In the genomic region with DNA sequence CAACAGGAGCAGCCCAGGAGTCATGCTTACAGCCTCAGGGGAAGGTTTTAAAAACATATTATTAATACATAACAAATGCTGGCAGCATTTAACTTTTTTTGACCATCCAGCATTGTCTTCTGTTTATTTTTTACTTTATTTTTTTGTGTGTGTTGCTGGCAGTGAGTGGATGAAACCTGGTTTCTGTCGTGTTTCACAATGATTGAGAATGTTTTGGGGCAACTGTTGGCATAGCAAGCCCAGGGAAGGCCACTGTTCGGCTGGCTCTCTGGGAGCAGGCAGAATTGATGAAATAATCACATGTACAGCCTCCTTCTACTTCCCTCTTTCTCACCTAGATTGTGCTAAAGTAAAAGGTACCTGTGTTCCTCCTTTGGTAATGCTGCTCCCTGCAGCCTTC, we compare ENCODE assay signal across 28 cellular contexts.
DNase-seq lines count a peak whose midpoint lies in the region; ATAC-seq and TF ChIP-seq lines count a peak whose summit lies in the region.
"Had no signal": no experiment of that assay in that cellular context is flagged by ENCODE, and none has a peak within 500 bp of the region (broad histone marks: within the 10 kb centered on the region; RNA-seq: fewer than 3 reads in every experiment).

No MANE protein-coding gene starts in this region.

- peaks cover 22% of the 10 kb centered on the region for H3K36me3 ChIP-seq in adipocyte (ENCODE audit: control insufficient read depth, insufficient read depth, low read length, severe bottlenecking)
- H3K36me3 ChIP-seq in gastroesophageal sphincter = peaks cover 0 to 34% of the 10 kb centered on the region in 2 donors
- no peaks in the 10 kb centered on the region for H3K36me3 ChIP-seq in thyroid gland
- H3K36me3 ChIP-seq in WERI-Rb-1 = peaks cover 98% of the 10 kb centered on the region
- H3K36me3 ChIP-seq: brain microvascular endothelial cell, HAP-1, neural progenitor cell, prostate gland, SJCRH30 had no signal

- no peaks in the 10 kb centered on the region for H3K27me3 ChIP-seq in adipocyte (replicated peaks; ENCODE audit: control insufficient read depth, insufficient read depth, low read length)
- no peaks in the 10 kb centered on the region for H3K27me3 ChIP-seq in gastroesophageal sphincter
- no peaks in the 10 kb centered on the region for H3K27me3 ChIP-seq in thyroid gland
- no peaks in the 10 kb centered on the region for H3K27me3 ChIP-seq in WERI-Rb-1 (ENCODE audit: insufficient read depth, low read depth, severe bottlenecking)
- H3K27me3 ChIP-seq: brain microvascular endothelial cell, neural progenitor cell, SJCRH30 had no signal

- ATAC-seq in gastroesophageal sphincter (peak; percentile 52), HG02571 (IDR thresholded peaks at IDR 0.05; ENCODE audit: unreplicated experiment) (no peak)
- ATAC-seq: activated naive CD8-positive, alpha-beta T cell treated with anti-CD3 and anti-CD28 coated beads, Interleukin-2, amount 50 U/mL, for 24 hours; GM12878; lower lobe of right lung had no signal

- no peak overlapping the region for H3K9ac ChIP-seq in adipocyte (ENCODE audit: low read length)
- H3K9ac ChIP-seq: neural progenitor cell had no signal

- no peak for TF ChIP-seq POLR2A in gastroesophageal sphincter (IDR thresholded peaks at IDR 0.05)
- TF ChIP-seq POLR2A in thyroid gland (IDR thresholded peaks at IDR 0.05) = no peak

- 34 to 55% methylated on average over 2 of the region's 2 CpGs for WGBS in gastroesophageal sphincter (ENCODE audit: low coverage in 1 of 2), 2 donors
- WGBS in thyroid gland, 2 donors = 36 to 43% methylated on average over 2 of the region's 2 CpGs

- peaks cover 9% of the 10 kb centered on the region for H3K4me1 ChIP-seq in adipocyte (ENCODE audit: control insufficient read depth, insufficient read depth, low read length)
- peaks cover 6 to 54% (median 20%) of the 10 kb centered on the region in 3 donors for H3K4me1 ChIP-seq in gastroesophageal sphincter
- H3K4me1 ChIP-seq in thyroid gland = peaks cover 8 to 28% of the 10 kb centered on the region in 2 donors
- H3K4me1 ChIP-seq: HAP-1, lower lobe of right lung, neural progenitor cell, SJCRH30 had no signal

- TF ChIP-seq CTCF in gastroesophageal sphincter (IDR thresholded peaks at IDR 0.05) (no peak), thyroid gland (IDR thresholded peaks at IDR 0.05) (no peak), WERI-Rb-1 (IDR thresholded peaks at IDR 0.05; ENCODE audit: low read depth, low read length) (no peak)

- TF ChIP-seq EP300 in gastroesophageal sphincter (IDR thresholded peaks at IDR 0.05) = no peak

- H3K4me3 ChIP-seq in adipocyte (ENCODE audit: low read length) = no peak overlapping the region
- H3K4me3 ChIP-seq in gastroesophageal sphincter = no peak overlapping the region
- H3K4me3 ChIP-seq in thyroid gland (replicated peaks in 1 of 3) = no peak overlapping the region
- no peak overlapping the region for H3K4me3 ChIP-seq in WERI-Rb-1 (ENCODE audit: low read depth, low read length)
- H3K4me3 ChIP-seq: GM12878, HAP-1, lower lobe of right lung, neural progenitor cell, prostate gland, SJCRH30, skin epidermis had no signal

- intact Hi-C loops in thyroid gland (cut with DNase I) = no loop called here

- DNase-seq in AG20443 (ENCODE audit: low spot score) (peak; percentile 46), adipocyte (ENCODE audit: low read depth) (peak; percentile 75), thyroid gland (no peak), WERI-Rb-1 (no peak)
- no peak for DNase-seq in activated CD4-positive, alpha-beta T cell treated with anti-CD3 and anti-CD28 coated beads, Interleukin-2, amount 50 U/mL, for 4 hours
- DNase-seq: activated CD8-positive, alpha-beta memory T cell treated with anti-CD3 and anti-CD28 coated beads for 24 hours; activated gamma-delta T cell; activated naive CD8-positive, alpha-beta T cell treated with anti-CD3 and anti-CD28 coated beads, Interleukin-2, amount 50 U/mL, for 24 hours; activated T-cell treated with anti-CD3 and anti-CD28 coated beads, Interleukin-2, amount 50 U/mL, for 1 hour; AML-193; brain microvascular endothelial cell; DND-41; effector CD4-positive, alpha-beta T cell; Karpas-422; kidney; lower lobe of right lung; NCI-H1694; NCI-H2171 treated with DMSO at 0.1 percent for 48 hours; NCI-H524; SJCRH30; T-helper 1 cell had no signal

- peak overlapping the region; percentile 61 to 87 (median 77) for H3K27ac ChIP-seq in gastroesophageal sphincter
- peak overlapping the region in 2 of 3 donors; percentile 0 to 19 for H3K27ac ChIP-seq in thyroid gland
- H3K27ac ChIP-seq in WERI-Rb-1 = no peak overlapping the region
- H3K27ac ChIP-seq: brain microvascular endothelial cell, lower lobe of right lung, neural progenitor cell, SJCRH30 had no signal

- H3K9me3 ChIP-seq in adipocyte (ENCODE audit: control insufficient read depth, low read length) (no peaks in the 10 kb centered on the region), gastroesophageal sphincter (no peaks in the 10 kb centered on the region), thyroid gland (no peaks in the 10 kb centered on the region), WERI-Rb-1 (ENCODE audit: severe bottlenecking) (no peaks in the 10 kb centered on the region)
- H3K9me3 ChIP-seq: HAP-1, lower lobe of right lung, prostate gland, SJCRH30 had no signal

Comparison
In these comparisons a context has a peak if more than half of its experiments do, and no peak if none do; other contexts are left out.
1. DNase-seq: peak in AG20443 (single experiment) and adipocyte (single experiment); none in thyroid gland (0 of 2), activated CD4-positive, alpha-beta T cell treated with anti-CD3 and anti-CD28 coated beads, Interleukin-2, amount 50 U/mL, for 4 hours (0 of 2) and WERI-Rb-1 (single experiment).